Comparison of ENCODE assay signal across 20 cellular contexts in genomic region chr17:80153004-80153403, GRCh38. TPM values are rescaled to one million over a fixed set of nuclear protein-coding genes. Genes with fewer than 3 reads are reported as not detected.
DNase-seq lines count a peak whose midpoint lies in the region; ATAC-seq and TF ChIP-seq lines count a peak whose summit lies in the region.
"Had no signal": no experiment of that assay in that cellular context is flagged by ENCODE, and none has a peak within 500 bp of the region (broad histone marks: within the 10 kb centered on the region; RNA-seq: fewer than 3 reads in every experiment).

No MANE protein-coding gene starts in this region.

- H3K27me3 ChIP-seq in NT2/D1 (ENCODE audit: insufficient read depth, insufficient read length) (no peaks in the 10 kb centered on the region), mesendoderm (ENCODE audit: insufficient read depth, low read length, poor library complexity) (no peaks in the 10 kb centered on the region)
- H3K27me3 ChIP-seq: breast epithelium, testis had no signal

- H3K4me3 Mint-ChIP-seq in natural killer cell treated with Interleukin-12 subunit alpha and Interleukin-12 subunit beta and Interleukin-15 and Interleukin-18, amount 100 ng/mL, for 72 hours = no peak overlapping the region
- H3K4me3 Mint-ChIP-seq in natural killer cell = no peak overlapping the region
- H3K4me3 Mint-ChIP-seq: immature natural killer cell had no signal

- peaks cover 54% of the 10 kb centered on the region for H3K9me3 ChIP-seq in NT2/D1 (ENCODE audit: insufficient read depth, low read length)
- H3K9me3 ChIP-seq: A549, testis had no signal

- no peak overlapping the region for H3K4ac ChIP-seq in mesendoderm (ENCODE audit: low read depth, low read length)

- no peak for ATAC-seq in natural killer cell treated with Interleukin-12 subunit alpha and Interleukin-12 subunit beta and Interleukin-15 and Interleukin-18, amount 100 ng/mL, for 72 hours
- ATAC-seq in natural killer cell (no peak), HG02970 (IDR thresholded peaks at IDR 0.05; ENCODE audit: low FRiP score, unreplicated experiment) (peak; percentile 70)
- ATAC-seq: A549 had no signal

- no peak overlapping the region for H2BK120ac ChIP-seq in mesendoderm (ENCODE audit: low read depth, low read length)

- TF ChIP-seq CTCF in natural killer cell (IDR thresholded peaks at IDR 0.05) = no peak

- H2AK5ac ChIP-seq in mesendoderm (ENCODE audit: low read length) = no peak overlapping the region

- H3K4me1 ChIP-seq in NT2/D1 (ENCODE audit: insufficient read depth, insufficient read length) (peaks cover 18% of the 10 kb centered on the region), mesendoderm (ENCODE audit: control insufficient read depth, low read depth, low read length) (no peaks in the 10 kb centered on the region)
- H3K4me1 ChIP-seq: breast epithelium had no signal

- peaks cover 3% of the 10 kb centered on the region for H3K9me3 Mint-ChIP-seq in natural killer cell treated with Interleukin-12 subunit alpha and Interleukin-12 subunit beta and Interleukin-15 and Interleukin-18, amount 100 ng/mL, for 72 hours
- H3K9me3 Mint-ChIP-seq in natural killer cell = peaks cover 2 to 3% of the 10 kb centered on the region in 2 donors

- H4K5ac ChIP-seq in mesendoderm (ENCODE audit: low read length) = no peak overlapping the region

- peaks cover 14 to 16% of the 10 kb centered on the region in 2 donors for H3K4me1 Mint-ChIP-seq in natural killer cell treated with Interleukin-12 subunit alpha and Interleukin-12 subunit beta and Interleukin-15 and Interleukin-18, amount 100 ng/mL, for 72 hours (ENCODE audit: low read depth in 2 of 2)
- peaks cover 8 to 13% of the 10 kb centered on the region in 2 donors for H3K4me1 Mint-ChIP-seq in natural killer cell

- no CpG with 5 or more reads among the region's 3 CpGs for WGBS in mesendoderm (ENCODE audit: extremely low coverage, insufficient coverage, low lambda C conversion rate)

- peaks cover 3% of the 10 kb centered on the region for H3K79me2 ChIP-seq in mesendoderm (ENCODE audit: control insufficient read depth, insufficient read depth, low read length)

- H3K9ac ChIP-seq in NT2/D1 (ENCODE audit: insufficient read length, low read depth) (peak overlapping the region; percentile 39), mesendoderm (ENCODE audit: low read length) (no peak overlapping the region)

- no peak overlapping the region for H3K27ac ChIP-seq in mesendoderm (ENCODE audit: low read depth, low read length)
- H3K27ac ChIP-seq: A549, SK-N-MC, testis had no signal

- H3K4me2 ChIP-seq in mesendoderm (ENCODE audit: low read length) = no peak overlapping the region
- H3K4me2 ChIP-seq: A549 had no signal

- H3K79me1 ChIP-seq in mesendoderm (ENCODE audit: low read length) = peaks cover 3% of the 10 kb centered on the region

- no peak overlapping the region for H3K56ac ChIP-seq in mesendoderm (ENCODE audit: low read length)

- peak overlapping the region; percentile 35 to 58 for H3K27ac Mint-ChIP-seq in natural killer cell treated with Interleukin-12 subunit alpha and Interleukin-12 subunit beta and Interleukin-15 and Interleukin-18, amount 100 ng/mL, for 72 hours
- no peak overlapping the region for H3K27ac Mint-ChIP-seq in natural killer cell

- no peak overlapping the region for H3K4me3 ChIP-seq in NT2/D1 (ENCODE audit: insufficient read length, low read depth)
- H3K4me3 ChIP-seq in mesendoderm (ENCODE audit: low read length) = no peak overlapping the region
- H3K4me3 ChIP-seq: A549, breast epithelium, SK-N-MC, testis had no signal

- DNase-seq in natural killer cell treated with Interleukin-12 subunit alpha and Interleukin-12 subunit beta and Interleukin-15 and Interleukin-18, amount 100 ng/mL, for 72 hours (ENCODE audit: low spot score) = no peak
- DNase-seq in natural killer cell (no peak), NT2/D1 (ENCODE audit: low read depth, low spot score) (no peak), HT-29 (ENCODE audit: low spot score) (no peak), NCI-H1048 (lab: John Stamatoyannopoulos, UW) (no peak), dedifferentiated amniotic fluid mesenchymal stem cell (ENCODE audit: extremely low spot score) (no peak), mesendoderm (no peak)
- DNase-seq: activated naive CD4-positive, alpha-beta T cell treated with Interleukin-2 at 50 U/mL for 16 hours; COR-L47; effector CD8-positive, alpha-beta T cell; H9; immature natural killer cell; mammary epithelial cell; occipital lobe; testis had no signal

- intact Hi-C loops in natural killer cell (cut with micrococcal nuclease) = no loop called here

- no peak overlapping the region for H2BK15ac ChIP-seq in mesendoderm (replicated peaks; ENCODE audit: low read depth)

- H4K8ac ChIP-seq in mesendoderm (ENCODE audit: low read depth, low read length) = no peak overlapping the region

- H3K27me3 Mint-ChIP-seq in natural killer cell treated with Interleukin-12 subunit alpha and Interleukin-12 subunit beta and Interleukin-15 and Interleukin-18, amount 100 ng/mL, for 72 hours = no peaks in the 10 kb centered on the region
- no peaks in the 10 kb centered on the region for H3K27me3 Mint-ChIP-seq in natural killer cell (ENCODE audit: low read depth in 2 of 2)

- no peak overlapping the region for H3K23ac ChIP-seq in mesendoderm (ENCODE audit: low read length)

- H3K36me3 ChIP-seq in NT2/D1 (ENCODE audit: insufficient read depth, insufficient read length, low read length) (peaks cover 14% of the 10 kb centered on the region), mesendoderm (ENCODE audit: control insufficient read depth, insufficient read depth, low read length) (no peaks in the 10 kb centered on the region)
- H3K36me3 ChIP-seq: breast epithelium had no signal

- H2BK5ac ChIP-seq in mesendoderm (ENCODE audit: low read length) = no peak overlapping the region

- no peak overlapping the region for H3K18ac ChIP-seq in mesendoderm (ENCODE audit: low read length)

- peaks cover 5% of the 10 kb centered on the region for H3K36me3 Mint-ChIP-seq in natural killer cell treated with Interleukin-12 subunit alpha and Interleukin-12 subunit beta and Interleukin-15 and Interleukin-18, amount 100 ng/mL, for 72 hours
- peaks cover 7% of the 10 kb centered on the region for H3K36me3 Mint-ChIP-seq in natural killer cell

RNA-seq across cellular contexts. Expression of gene EIF4A3, which starts 6.1 kb away (rescaled TPM):
- total RNA-seq in natural killer cell treated with Interleukin-12 subunit alpha and Interleukin-12 subunit beta and Interleukin-15 and Interleukin-18, amount 100 ng/mL, for 72 hours = 100 to 1,000 TPM; 134 to 155 TPM
- 10 to 100 TPM; 86.2 to 88.6 (median 88.0) TPM for total RNA-seq in natural killer cell
- total RNA-seq in HT-29 (2014; rRNA removed; shearing (Covaris generic)) = 90.5 and 108 TPM in 2 replicates
- polyA plus RNA-seq in mesendoderm (2013, experiment 1 of 2) = 134 TPM
- polyA plus RNA-seq in mesendoderm (2013, experiment 2 of 2) = 130 TPM

RNA-seq across cellular contexts. Expression of gene CARD14, which starts 16.8 kb away (rescaled TPM):
- total RNA-seq in natural killer cell treated with Interleukin-12 subunit alpha and Interleukin-12 subunit beta and Interleukin-15 and Interleukin-18, amount 100 ng/mL, for 72 hours = not detected
- total RNA-seq in natural killer cell = under 1 TPM in 2 of 3 donors, not detected in 1; 0.12 to 0.38 TPM
- 1.7 and 9.4 TPM in 2 replicates for total RNA-seq in HT-29 (2014; rRNA removed; shearing (Covaris generic))
- 0.13 TPM for polyA plus RNA-seq in mesendoderm (2013, experiment 1 of 2)
- polyA plus RNA-seq in mesendoderm (2013, experiment 2 of 2) = 0.03 TPM
- total RNA-seq: activated CD8-positive, alpha-beta memory T cell treated with anti-CD3 and anti-CD28 coated beads for 36 hours had no signal
- polyA plus RNA-seq: immature natural killer cell had no signal

RNA-seq across cellular contexts. Expression of gene GAA, which starts 51.6 kb away (rescaled TPM):
- 10 to 100 TPM; 20.9 to 24.0 TPM for total RNA-seq in natural killer cell treated with Interleukin-12 subunit alpha and Interleukin-12 subunit beta and Interleukin-15 and Interleukin-18, amount 100 ng/mL, for 72 hours
- total RNA-seq in natural killer cell = 10 to 100 TPM; 28.5 to 35.8 (median 32.9) TPM
- 5.8 and 6.4 TPM in 2 replicates for total RNA-seq in HT-29 (2014; rRNA removed; shearing (Covaris generic))
- polyA plus RNA-seq in mesendoderm (2013, experiment 1 of 2) = 8.0 TPM
- polyA plus RNA-seq in mesendoderm (2013, experiment 2 of 2) = 8.3 TPM

Comparison
In these comparisons a context has a peak if more than half of its experiments do, and no peak if none do; other contexts are left out.
1. H3K27ac Mint-ChIP-seq: peak in natural killer cell treated with Interleukin-12 subunit alpha and Interleukin-12 subunit beta and Interleukin-15 and Interleukin-18, amount 100 ng/mL, for 72 hours (2 of 2); none in natural killer cell (0 of 2).